ENCODE assay signal across 18 cellular contexts in genomic region chr3:56137406-56137805, GRCh38.
DNase-seq lines count a peak whose midpoint lies in the region; ATAC-seq and TF ChIP-seq lines count a peak whose summit lies in the region.
"Had no signal": no experiment of that assay in that cellular context is flagged by ENCODE, and none has a peak within 500 bp of the region (broad histone marks: within the 10 kb centered on the region; RNA-seq: fewer than 3 reads in every experiment).

No MANE protein-coding gene starts in this region.

- H3K4me3 Mint-ChIP-seq in mesothelial cell of epicardium = no peak overlapping the region
- H3K4me3 Mint-ChIP-seq in activated T-helper 17 cell treated with anti-CD3 and anti-CD28 coated beads, Interleukin-2, amount 50 U/mL, for 72 hours = no peak overlapping the region
- H3K4me3 Mint-ChIP-seq: activated naive CD8-positive, alpha-beta T cell treated with anti-CD3 and anti-CD28 coated beads, Interleukin-2, amount 10 ng/mL, durations not matched to agents 7 days and 5 days; CD8-positive, alpha-beta memory T cell; H9; T-cell had no signal

- peak overlapping the region; percentile 68 for H3K27ac Mint-ChIP-seq in mesothelial cell of epicardium
- no peak overlapping the region for H3K27ac Mint-ChIP-seq in activated T-helper 17 cell treated with anti-CD3 and anti-CD28 coated beads, Interleukin-2, amount 50 U/mL, for 72 hours
- H3K27ac Mint-ChIP-seq: activated naive CD8-positive, alpha-beta T cell treated with anti-CD3 and anti-CD28 coated beads, Interleukin-2, amount 10 ng/mL, durations not matched to agents 7 days and 5 days; CD8-positive, alpha-beta memory T cell; H9; T-cell had no signal

- H3K4me3 ChIP-seq in astrocyte of the spinal cord (ENCODE audit: low read depth, low read length) = no peak overlapping the region
- H3K4me3 ChIP-seq: ovary, skin epidermis had no signal

- TF ChIP-seq CTCF in astrocyte of the spinal cord (IDR thresholded peaks at IDR 0.05; ENCODE audit: low read depth, low read length) (no peak), mesothelial cell of epicardium (IDR thresholded peaks at IDR 0.05; ENCODE audit: unreplicated experiment) (no peak)

- ATAC-seq in activated T-helper 17 cell treated with anti-CD3 and anti-CD28 coated beads, Interleukin-2, amount 50 U/mL, for 72 hours (replicated peaks) = no peak
- ATAC-seq: T-cell had no signal

- no peaks in the 10 kb centered on the region for H3K27me3 Mint-ChIP-seq in mesothelial cell of epicardium (ENCODE audit: low read depth)
- H3K27me3 Mint-ChIP-seq in activated T-helper 17 cell treated with anti-CD3 and anti-CD28 coated beads, Interleukin-2, amount 50 U/mL, for 72 hours = peaks cover 7% of the 10 kb centered on the region
- H3K27me3 Mint-ChIP-seq: activated naive CD8-positive, alpha-beta T cell treated with anti-CD3 and anti-CD28 coated beads, Interleukin-2, amount 10 ng/mL, durations not matched to agents 7 days and 5 days; CD8-positive, alpha-beta memory T cell had no signal

- H3K36me3 Mint-ChIP-seq in mesothelial cell of epicardium = no peaks in the 10 kb centered on the region
- H3K36me3 Mint-ChIP-seq in activated T-helper 17 cell treated with anti-CD3 and anti-CD28 coated beads, Interleukin-2, amount 50 U/mL, for 72 hours (ENCODE audit: low read depth) = no peaks in the 10 kb centered on the region
- H3K36me3 Mint-ChIP-seq: activated naive CD8-positive, alpha-beta T cell treated with anti-CD3 and anti-CD28 coated beads, Interleukin-2, amount 10 ng/mL, durations not matched to agents 7 days and 5 days; CD8-positive, alpha-beta memory T cell; T-cell had no signal

- H3K9me3 Mint-ChIP-seq in mesothelial cell of epicardium = peaks cover 3% of the 10 kb centered on the region
- H3K9me3 Mint-ChIP-seq in activated T-helper 17 cell treated with anti-CD3 and anti-CD28 coated beads, Interleukin-2, amount 50 U/mL, for 72 hours = no peaks in the 10 kb centered on the region
- H3K9me3 Mint-ChIP-seq: activated naive CD8-positive, alpha-beta T cell treated with anti-CD3 and anti-CD28 coated beads, Interleukin-2, amount 10 ng/mL, durations not matched to agents 7 days and 5 days; H9 had no signal

- in situ Hi-C loops in astrocyte of the spinal cord (cut with HindIII; ENCODE audit: low sequenced_read_pairs) = no loop called here

- DNase-seq in HS-27A (ENCODE audit: low read depth) (peak; percentile 26), NCI-H226 (peak; percentile 27), astrocyte of the spinal cord (ENCODE audit: low read depth, low spot score) (peak; percentile 93), mesothelial cell of epicardium (ENCODE audit: low spot score in 2 of 2, unreplicated experiment in 2 of 2) (no peak), activated T-cell treated with anti-CD3 and anti-CD28 coated beads for 4 hours (no peak), NCI-H2171 (lab: John Stamatoyannopoulos, UW) (no peak)
- no peak for DNase-seq in activated CD8-positive, alpha-beta memory T cell treated with anti-CD3 and anti-CD28 coated beads, Interleukin-2, amount 50 U/mL, for 4 hours
- DNase-seq: activated CD4-positive, alpha-beta T cell treated with anti-CD3 and anti-CD28 coated beads, Interleukin-2, amount 50 U/mL, for 4 hours; activated naive CD8-positive, alpha-beta T cell treated with anti-CD3 and anti-CD28 coated beads, Interleukin-2, amount 10 ng/mL, durations not matched to agents 7 days and 5 days; activated T-cell treated with anti-CD3 and anti-CD28 coated beads, Interleukin-2, amount 50 U/mL, for 48 hours; CD8-positive, alpha-beta memory T cell; H9; NCI-H187; ovary; stimulated activated CD4-positive, alpha-beta T cell treated with anti-CD3 and anti-CD28 coated beads, Interleukin-4, amount 100 ng/mL, for 24 hours; T-cell had no signal

- H3K4me1 Mint-ChIP-seq in mesothelial cell of epicardium = peaks cover 32% of the 10 kb centered on the region
- no peaks in the 10 kb centered on the region for H3K4me1 Mint-ChIP-seq in activated T-helper 17 cell treated with anti-CD3 and anti-CD28 coated beads, Interleukin-2, amount 50 U/mL, for 72 hours
- H3K4me1 Mint-ChIP-seq: activated naive CD8-positive, alpha-beta T cell treated with anti-CD3 and anti-CD28 coated beads, Interleukin-2, amount 10 ng/mL, durations not matched to agents 7 days and 5 days; CD8-positive, alpha-beta memory T cell; T-cell had no signal

Comparison
In these comparisons a context has a peak if more than half of its experiments do, and no peak if none do; other contexts are left out.
1. DNase-seq: peak in HS-27A (single experiment), NCI-H226 (single experiment) and astrocyte of the spinal cord (single experiment); none in mesothelial cell of epicardium (0 of 2), activated T-cell treated with anti-CD3 and anti-CD28 coated beads for 4 hours (single experiment), NCI-H2171 (single experiment) and activated CD8-positive, alpha-beta memory T cell treated with anti-CD3 and anti-CD28 coated beads, Interleukin-2, amount 50 U/mL, for 4 hours (single experiment).